In genomic region chr1:241156231-241156965, GRCh38 we compare ENCODE assay signal across 9 cellular contexts.
DNase-seq lines count a peak whose midpoint lies in the region; ATAC-seq, FAIRE-seq and TF ChIP-seq lines count a peak whose summit lies in the region.
"Had no signal": no experiment of that assay in that cellular context is flagged by ENCODE, and none has a peak within 500 bp of the region (broad histone marks: within the 10 kb centered on the region; RNA-seq: fewer than 3 reads in every experiment).

No MANE protein-coding gene starts in this region.

- no peak overlapping the region for H3K4me3 ChIP-seq in uterus

- peak; percentile 24 for DNase-seq in NK-92 treated with Interleukin-12 subunit alpha and Interleukin-12 subunit beta, amount 100 ng/mL, for 24 hours (lab: John Stamatoyannopoulos, UW)
- no peak for DNase-seq in NK-92 (lab: John Stamatoyannopoulos, UW; ENCODE audit: unreplicated experiment)
- DNase-seq in SK-MEL-5 (ENCODE audit: low read depth, low spot score) = peak; percentile 45
- peak; percentile 59 for DNase-seq in islet precursor cell
- DNase-seq in urothelium cell line (ENCODE audit: low spot score) = peak; percentile 71
- no peak for DNase-seq in uterus
- DNase-seq in GM03348 (ENCODE audit: low spot score) = no peak
- DNase-seq: activated CD4-positive, alpha-beta T cell treated with anti-CD3 and anti-CD28 coated beads, Interleukin-2, amount 10 ng/mL, durations not matched to agents 7 days and 5 days had no signal

- TF ChIP-seq POLR2A in uterus (IDR thresholded peaks at IDR 0.05) = no peak

- FAIRE-seq in urothelium cell line (lab: Jason Lieb, UNC) = peak; percentile 91

- no peaks in the 10 kb centered on the region for H3K4me1 ChIP-seq in uterus

- in situ Hi-C loops in SK-MEL-5 (cut with HindIII; ENCODE audit: low pct_unique_long_range_greater_than_20kb, low sequenced_read_pairs) = no loop called here

- intact Hi-C loops in uterus (cut with DNase I; ENCODE audit: low total_unique reads) = no loop called here

- ATAC-seq in GM19328 (IDR thresholded peaks at IDR 0.05; ENCODE audit: unreplicated experiment) = no peak

- TF ChIP-seq CTCF in uterus (IDR thresholded peaks at IDR 0.05) = no peak

- no peak overlapping the region for H3K27ac ChIP-seq in uterus

- no peaks in the 10 kb centered on the region for H3K36me3 ChIP-seq in uterus

- no peaks in the 10 kb centered on the region for H3K27me3 ChIP-seq in uterus

- no peaks in the 10 kb centered on the region for H3K9me3 ChIP-seq in uterus

Comparison
In these comparisons a context has a peak if more than half of its experiments do, and no peak if none do; other contexts are left out.
1. DNase-seq: peak in NK-92 treated with Interleukin-12 subunit alpha and Interleukin-12 subunit beta, amount 100 ng/mL, for 24 hours (single experiment), SK-MEL-5 (single experiment), islet precursor cell (single experiment) and urothelium cell line (single experiment); none in NK-92 (single experiment), uterus (0 of 2) and GM03348 (single experiment).